In the genomic region with DNA sequence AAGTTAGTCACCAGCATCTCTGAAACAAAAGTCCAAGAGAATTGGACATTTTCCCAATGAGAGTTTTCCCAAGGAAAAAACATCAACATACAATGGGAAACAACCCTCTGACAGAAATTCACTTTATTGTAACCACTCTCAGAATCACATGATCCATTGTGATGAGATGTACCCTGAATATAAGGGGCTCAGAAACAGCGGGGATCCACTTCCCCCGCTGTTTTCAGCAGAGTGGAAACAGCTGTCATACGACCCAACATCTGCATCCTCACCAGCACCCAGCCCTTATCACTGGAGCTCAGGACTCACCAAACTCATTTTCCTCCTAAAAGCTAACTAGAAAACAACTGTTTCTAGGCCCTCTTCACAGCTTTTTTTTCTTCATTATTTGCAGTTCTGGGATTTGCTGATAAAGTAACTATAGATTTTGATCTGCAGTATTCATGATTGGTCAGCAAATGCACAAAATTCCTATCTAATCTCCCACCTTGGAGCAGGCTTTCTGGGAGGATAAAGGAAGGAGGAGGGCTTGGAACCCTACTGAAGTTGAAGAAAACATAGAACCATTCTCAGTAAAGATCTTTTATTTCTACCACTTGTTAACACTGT, we compare ENCODE assay signal across 12 cellular contexts. TPM values are rescaled to one million over a fixed set of nuclear protein-coding genes. Genes with fewer than 3 reads are reported as not detected.
DNase-seq lines count a peak whose midpoint lies in the region; ATAC-seq, FAIRE-seq and TF ChIP-seq lines count a peak whose summit lies in the region.
"Had no signal": no experiment of that assay in that cellular context is flagged by ENCODE, and none has a peak within 500 bp of the region (broad histone marks: within the 10 kb centered on the region; RNA-seq: fewer than 3 reads in every experiment).

No MANE protein-coding gene starts in this region.

- H3K4me1 ChIP-seq in K562 (replicated peaks in 1 of 2; ENCODE audit: control insufficient read depth in 2 of 2, insufficient read depth in 2 of 2, low read length in 2 of 2) (peaks cover 22 to 78% of the 10 kb centered on the region in 2 experiments), sigmoid colon (peaks cover 0 to 97% (median 93%) of the 10 kb centered on the region in 4 donors)

- POLR2A ChIA-PET in K562 (lab: Yijun Ruan, JAX), result interaction anchor here (0.6 to 1.9 kb wide), 6 partner anchors 10 to 59 kb away, joined by 3 to 30 read pairs (median 4); no protein-coding TSS in a partner anchor

- H3K27me3 Mint-ChIP-seq in glutamatergic neuron (ENCODE audit: unreplicated experiment), result peaks cover 16% of the 10 kb centered on the region

- 0% methylated on average over 3 of the region's 3 CpGs for WGBS in K562 (ENCODE audit: insufficient coverage, low coverage, missing lambda C conversion rate)
- 57 to 81% methylated on average over 3 of the region's 3 CpGs for WGBS in sigmoid colon, 2 donors

- peaks cover 10% of the 10 kb centered on the region for H3K9me1 ChIP-seq in K562 (ENCODE audit: control insufficient read depth, insufficient read depth, low read length)

- H3K27ac ChIP-seq in K562 (ENCODE audit: extremely low read depth, low read depth, low read length) (peak overlapping the region; percentile 63), sigmoid colon (peak overlapping the region; percentile 95 to 100 (median 98))
- H3K27ac ChIP-seq: BLaER1 had no signal

- H4K20me1 ChIP-seq in K562 (replicated peaks; ENCODE audit: control insufficient read depth, insufficient read depth, low read length), result peaks cover 34% of the 10 kb centered on the region

- peak; percentile 18 for DNase-seq in GDM1 (lab: John Stamatoyannopoulos, UW)
- peak; percentile 89 to 93 (median 90) for DNase-seq in K562 (ENCODE audit: extremely low read depth in 1 of 4, low spot score in 3 of 4)
- no peak for DNase-seq in glutamatergic neuron
- no peak for DNase-seq in sigmoid colon
- no peak for DNase-seq in DMS 273 (lab: John Stamatoyannopoulos, UW; ENCODE audit: unreplicated experiment)
- no peak for DNase-seq in inferior parietal cortex (ENCODE audit: extremely low spot score)
- no peak for DNase-seq in NCI-H2107 (lab: John Stamatoyannopoulos, UW)
- DNase-seq in H4 (ENCODE audit: low spot score), result no peak
- DNase-seq: activated T-cell treated with anti-CD3 and anti-CD28 coated beads, Interleukin-2, amount 50 U/mL, for 1 hour; mucosa of descending colon; Peyer's patch had no signal

- peak overlapping the region in 1 of 2 experiments; percentile 28; a peak in 1 of 4 replicates for H3K9ac ChIP-seq in K562 (ENCODE audit: insufficient read depth in 1 of 2, low read depth in 2 of 2, low read length in 2 of 2)
- H3K9ac ChIP-seq: BLaER1 had no signal

- peak; percentile 97 for TF ChIP-seq EP300 in K562 (IDR thresholded peaks at IDR 0.05; ENCODE audit: low read length)
- TF ChIP-seq EP300 in sigmoid colon (IDR thresholded peaks at IDR 0.05), result no peak

- H3K36me3 ChIP-seq in K562 (ENCODE audit: control insufficient read depth, insufficient read depth, low read length), result peaks cover 76% of the 10 kb centered on the region
- H3K36me3 ChIP-seq in sigmoid colon, result peaks cover 7 to 29% (median 12%) of the 10 kb centered on the region in 4 donors

- TF ChIP-seq POLR2A in K562 (conservative IDR thresholded peaks at IDR 0.05), result no peak
- TF ChIP-seq POLR2A in sigmoid colon (IDR thresholded peaks at IDR 0.05), result no peak

- TF ChIP-seq RAD21 in K562 (CRISPR knock-in tag; conservative IDR thresholded peaks at IDR 0.05 in 1 of 2, IDR thresholded peaks at IDR 0.05 in 1 of 2), result peak in 1 of 2 experiments; percentile 26; a peak in 2 of 4 replicates

- H3K4me2 ChIP-seq in K562 (ENCODE audit: insufficient read depth, low read length), result 0 out of 2 replicates have a peak overlapping the region, but pooled peaks have one; percentile 19
- H3K4me2 ChIP-seq: BLaER1 had no signal

- FAIRE-seq in K562 (lab: Jason Lieb, UNC), result peak; percentile 94

- H3K27me3 ChIP-seq in K562 (ENCODE audit: control insufficient read depth in 2 of 2, insufficient read depth in 2 of 2, low read length in 2 of 2) (no peaks in the 10 kb centered on the region), sigmoid colon (no peaks in the 10 kb centered on the region)
- H3K27me3 ChIP-seq: BLaER1, Peyer's patch had no signal

- H2AFZ ChIP-seq in K562 (ENCODE audit: low read depth, low read length), result no peak overlapping the region

- ATAC-seq in K562, result peak; percentile 63
- ATAC-seq: mucosa of descending colon had no signal

- H3K79me2 ChIP-seq in K562 (ENCODE audit: control insufficient read depth, insufficient read depth, low read length), result peaks cover 90% of the 10 kb centered on the region

- H3K36me3 Mint-ChIP-seq in glutamatergic neuron (ENCODE audit: unreplicated experiment), result peaks cover 9% of the 10 kb centered on the region

- TSS peak; percentile 13 for BruUV-seq in K562 (replicated peaks; lab: Mats Ljungman, UMichigan)

- peaks cover 16% of the 10 kb centered on the region for H3K9me3 Mint-ChIP-seq in glutamatergic neuron (ENCODE audit: unreplicated experiment)

- intact Hi-C loops in K562 (cut with micrococcal nuclease), result loop anchor here (2.0 kb wide), 1 partner anchor 29 kb away; no protein-coding TSS in a partner anchor
- intact Hi-C loops in sigmoid colon (cut with DNase I), result no loop called here

- no peak overlapping the region for H3K4me3 ChIP-seq in K562
- H3K4me3 ChIP-seq in sigmoid colon, result no peak overlapping the region
- H3K4me3 ChIP-seq: BLaER1, mucosa of descending colon, Peyer's patch had no signal

- H3K9me3 ChIP-seq in K562 (replicated peaks; ENCODE audit: control insufficient read depth, insufficient read depth, low read depth, low read length) (no peaks in the 10 kb centered on the region), sigmoid colon (no peaks in the 10 kb centered on the region)
- H3K9me3 ChIP-seq: BLaER1, mucosa of descending colon, Peyer's patch had no signal

- H3K27ac Mint-ChIP-seq in glutamatergic neuron (ENCODE audit: unreplicated experiment), result peak overlapping the region; percentile 83

- CTCF ChIA-PET in K562 (lab: Yijun Ruan, JAX; ENCODE audit: low intra/inter-chr PET ratio), result no interaction called here

- H3K4me3 Mint-ChIP-seq in glutamatergic neuron (ENCODE audit: unreplicated experiment), result peak overlapping the region; percentile 80

- in situ Hi-C loops in K562 (cut with MboI), result no loop called here

- TF ChIP-seq CTCF in K562 (IDR thresholded peaks at IDR 0.05 in 2 of 3, conservative IDR thresholded peaks at IDR 0.05 in 1 of 3; ENCODE audit: insufficient read depth in 2 of 3, low read depth in 1 of 3, low read length in 3 of 3), result no peak
- no peak for TF ChIP-seq CTCF in glutamatergic neuron (IDR thresholded peaks at IDR 0.05; ENCODE audit: partially characterized antibody, unreplicated experiment)
- TF ChIP-seq CTCF in sigmoid colon (IDR thresholded peaks at IDR 0.05), result no peak

- peaks cover 77% of the 10 kb centered on the region for H3K4me1 Mint-ChIP-seq in glutamatergic neuron (ENCODE audit: low read depth, unreplicated experiment)

TF ChIP-seq in K562, 482 proteins besides CTCF, POLR2A, EP300 and RAD21 (continues in another document):
- peak; percentile 84 for TF ChIP-seq ZNF311 (CRISPR knock-in tag; IDR thresholded peaks at IDR 0.05)
- TF ChIP-seq, protein P1, sequence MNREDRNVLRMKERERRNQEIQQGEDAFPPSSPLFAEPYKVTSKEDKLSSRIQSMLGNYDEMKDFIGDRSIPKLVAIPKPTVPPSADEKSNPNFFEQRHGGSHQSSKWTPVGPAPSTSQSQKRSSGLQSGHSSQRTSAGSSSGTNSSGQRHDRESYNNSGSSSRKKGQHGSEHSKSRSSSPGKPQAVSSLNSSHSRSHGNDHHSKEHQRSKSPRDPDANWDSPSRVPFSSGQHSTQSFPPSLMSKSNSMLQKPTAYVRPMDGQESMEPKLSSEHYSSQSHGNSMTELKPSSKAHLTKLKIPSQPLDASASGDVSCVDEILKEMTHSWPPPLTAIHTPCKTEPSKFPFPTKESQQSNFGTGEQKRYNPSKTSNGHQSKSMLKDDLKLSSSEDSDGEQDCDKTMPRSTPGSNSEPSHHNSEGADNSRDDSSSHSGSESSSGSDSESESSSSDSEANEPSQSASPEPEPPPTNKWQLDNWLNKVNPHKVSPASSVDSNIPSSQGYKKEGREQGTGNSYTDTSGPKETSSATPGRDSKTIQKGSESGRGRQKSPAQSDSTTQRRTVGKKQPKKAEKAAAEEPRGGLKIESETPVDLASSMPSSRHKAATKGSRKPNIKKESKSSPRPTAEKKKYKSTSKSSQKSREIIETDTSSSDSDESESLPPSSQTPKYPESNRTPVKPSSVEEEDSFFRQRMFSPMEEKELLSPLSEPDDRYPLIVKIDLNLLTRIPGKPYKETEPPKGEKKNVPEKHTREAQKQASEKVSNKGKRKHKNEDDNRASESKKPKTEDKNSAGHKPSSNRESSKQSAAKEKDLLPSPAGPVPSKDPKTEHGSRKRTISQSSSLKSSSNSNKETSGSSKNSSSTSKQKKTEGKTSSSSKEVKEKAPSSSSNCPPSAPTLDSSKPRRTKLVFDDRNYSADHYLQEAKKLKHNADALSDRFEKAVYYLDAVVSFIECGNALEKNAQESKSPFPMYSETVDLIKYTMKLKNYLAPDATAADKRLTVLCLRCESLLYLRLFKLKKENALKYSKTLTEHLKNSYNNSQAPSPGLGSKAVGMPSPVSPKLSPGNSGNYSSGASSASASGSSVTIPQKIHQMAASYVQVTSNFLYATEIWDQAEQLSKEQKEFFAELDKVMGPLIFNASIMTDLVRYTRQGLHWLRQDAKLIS (CRISPR knock-in tag; IDR thresholded peaks at IDR 0.05), result no peak

RNA-seq across cellular contexts. Expression of gene CORO1C, which starts 31.3 kb away (rescaled TPM):
- total RNA-seq in K562 (2011; cell fraction: chromatin; rRNA removed; ENCODE audit: low replicate concordance), result 275 and 365 TPM in 2 replicates
- total RNA-seq in K562 (2011; cell fraction: nucleolus; rRNA removed), result 109 and 134 TPM in 2 replicates
- total RNA-seq in K562 (2011; cell fraction: nucleoplasm; rRNA removed), result 215 and 268 TPM in 2 replicates
- total RNA-seq in K562 (2014; rRNA removed) (118 and 123 TPM in 2 replicates), K562 (2014; rRNA removed; fragmentation: Illumina TruSeq; extraction: Trizol) (154 and 166 TPM in 2 replicates), K562 (2015; rRNA removed; fragmentation: Illumina TruSeq; extraction: Trizol) (141 and 147 TPM in 2 replicates), K562 (2021) (206 TPM in 2 replicates), glutamatergic neuron (ENCODE audit: unreplicated experiment) (285 TPM), sigmoid colon (100 to 1,000 TPM; 247 to 569 (median 360) TPM)
- polyA plus RNA-seq in K562 (2011; rRNA removed) (265 and 280 TPM in 2 replicates), K562 (2014; fragmentation: Illumina TruSeq; extraction: Trizol) (142 and 159 TPM in 2 replicates), K562 (2014; fragmentation: Nextera tagmentation; extraction: Ambion mirVana) (10 to 100 TPM; 55.2 to 68.6 TPM), K562 (2014; rRNA removed) (125 and 150 TPM in 2 replicates), sigmoid colon (10 to 100 TPM; 38.4 to 50.2 (median 49.2) TPM)
- polyA plus RNA-seq in K562 (2011; cell fraction: cytosol; rRNA removed), result 140 and 201 TPM in 2 replicates
- 132 and 151 TPM in 2 replicates for polyA plus RNA-seq in K562 (2011; cell fraction: nucleus; rRNA removed)
- polyA plus RNA-seq in K562 (2012), result 106 and 126 TPM in 2 replicates
- polyA minus RNA-seq in K562 (2011; rRNA and poly(A)+ RNA removed), result 667 and 775 TPM in 2 replicates
- 210 and 245 TPM in 2 replicates for polyA minus RNA-seq in K562 (2011; cell fraction: cytosol; rRNA and poly(A)+ RNA removed)
- polyA minus RNA-seq in K562 (2011; cell fraction: nucleus; rRNA and poly(A)+ RNA removed), result 85.0 and 160 TPM in 2 replicates
- 49.5 and 57.7 TPM in 2 replicates for total RNA-seq in H4 (2014; rRNA removed; shearing (Covaris generic))

Comparison
In these comparisons a context has a peak if more than half of its experiments do, and no peak if none do; other contexts are left out.
1. DNase-seq: peak in GDM1 (single experiment) and K562 (4 of 4); none in glutamatergic neuron (single experiment), sigmoid colon (single experiment), DMS 273 (single experiment), inferior parietal cortex (single experiment), NCI-H2107 (single experiment) and H4 (single experiment).